In the genomic region with DNA sequence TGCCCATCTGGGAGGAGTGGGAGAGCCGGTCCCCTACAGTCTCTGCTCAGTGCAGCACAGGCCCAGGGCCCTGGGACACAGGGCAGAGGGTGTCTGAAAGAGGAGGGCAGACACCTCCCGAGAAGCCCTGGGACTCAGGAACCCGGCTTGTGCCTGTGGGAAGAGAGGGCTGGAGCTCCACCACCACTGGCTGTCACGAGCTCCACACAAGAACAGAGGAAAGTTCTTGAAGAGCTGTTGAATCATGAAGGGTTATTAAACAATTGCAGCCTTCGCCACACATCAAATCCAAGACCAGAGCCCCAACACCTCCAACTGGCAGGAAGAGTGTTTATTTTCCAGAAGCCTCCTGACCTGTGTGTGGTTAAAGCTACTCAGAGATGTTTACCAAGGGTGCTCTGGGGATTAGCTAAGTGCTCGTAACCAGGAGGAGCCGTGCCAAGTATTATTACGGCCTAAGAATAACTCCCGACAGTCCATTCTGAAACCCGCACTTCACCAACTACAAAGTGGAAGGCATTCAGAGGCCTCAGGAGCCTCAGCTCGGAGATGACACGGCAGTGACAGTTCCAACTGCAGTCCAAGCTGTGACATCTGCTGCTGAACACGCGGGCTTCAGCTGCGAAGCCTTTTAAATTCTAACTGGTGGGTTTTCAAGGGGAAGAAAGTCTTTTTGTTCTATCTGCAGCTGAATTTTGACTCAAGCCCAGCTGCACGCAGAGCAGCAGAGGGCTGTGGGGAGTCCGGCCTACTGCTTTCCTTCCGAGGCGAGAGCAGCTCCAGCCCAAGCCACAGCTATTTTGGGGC, we compare ENCODE assay signal across 8 cellular contexts.
DNase-seq lines count a peak whose midpoint lies in the region; FAIRE-seq and TF ChIP-seq lines count a peak whose summit lies in the region.

No MANE protein-coding gene starts in this region.

- H3K4me3 Mint-ChIP-seq in CD4-positive, alpha-beta memory T cell: no peak overlapping the region

- peak overlapping the region; percentile 96 for H3K27ac ChIP-seq in OCI-LY1 (ENCODE audit: low read depth, low read length, poor library complexity, severe bottlenecking)
- no peak overlapping the region for H3K27ac ChIP-seq in CD4-positive, alpha-beta memory T cell (ENCODE audit: low read depth, low read length)

- peak; percentile 31 for FAIRE-seq in frontal cortex (lab: Jason Lieb, UNC)
- FAIRE-seq in GM19239 (lab: Jason Lieb, UNC): no peak

- no peaks in the 10 kb centered on the region for H3K9me2 ChIP-seq in OCI-LY1 (ENCODE audit: low read depth, low read length)

- no peaks in the 10 kb centered on the region for H4K20me1 ChIP-seq in OCI-LY1 (ENCODE audit: insufficient read depth, low read length)

- no peaks in the 10 kb centered on the region for H3K79me2 ChIP-seq in OCI-LY1 (ENCODE audit: insufficient read depth, low read length)

- no peaks in the 10 kb centered on the region for H3K9me3 ChIP-seq in OCI-LY1 (ENCODE audit: low read length)
- H3K9me3 ChIP-seq in CD4-positive, alpha-beta memory T cell (ENCODE audit: control insufficient read depth in 1 of 2, low read length in 2 of 2): no peaks in the 10 kb centered on the region

- peak overlapping the region; percentile 2 for H3K4me3 ChIP-seq in OCI-LY1 (ENCODE audit: low read depth, low read length, poor library complexity, severe bottlenecking)
- no peak overlapping the region for H3K4me3 ChIP-seq in retinal pigment epithelial cell (ENCODE audit: low read length)
- no peak overlapping the region for H3K4me3 ChIP-seq in CD4-positive, alpha-beta memory T cell (ENCODE audit: low read length in 2 of 2)

- H2AFZ ChIP-seq in OCI-LY1 (ENCODE audit: low read length): no peak overlapping the region

- peaks cover 0 to 2% (median 0%) of the 10 kb centered on the region in 8 donors for H3K9me3 Mint-ChIP-seq in CD4-positive, alpha-beta memory T cell

- H3F3A ChIP-seq in OCI-LY1 (ENCODE audit: insufficient read depth, low read length): peaks cover 5% of the 10 kb centered on the region; the same call in 1 of the 2 replicates

- H3K4me1 ChIP-seq in OCI-LY1 (ENCODE audit: insufficient read depth, low read length, severe bottlenecking): peaks cover 36% of the 10 kb centered on the region
- no peaks in the 10 kb centered on the region for H3K4me1 ChIP-seq in CD4-positive, alpha-beta memory T cell (ENCODE audit: insufficient read depth, low read length)

- 0 out of 2 replicates have a peak, but pooled peaks cover 7% of the 10 kb centered on the region for H3K36me3 ChIP-seq in OCI-LY1 (ENCODE audit: insufficient read depth, low read length)
- H3K36me3 ChIP-seq in CD4-positive, alpha-beta memory T cell (ENCODE audit: insufficient read depth, low read length): no peaks in the 10 kb centered on the region

- intact Hi-C loops in CD4-positive, alpha-beta memory T cell (cut with micrococcal nuclease): no loop called here

- DNase-seq in HEK293T (ENCODE audit: extremely low spot score) (peak; percentile 20), frontal cortex (ENCODE audit: low spot score in 2 of 2) (peak; percentile 67 to 78), retinal pigment epithelial cell (ENCODE audit: low read depth) (peak; percentile 98), GM19239 (ENCODE audit: insufficient read length, low spot score) (no peak), dedifferentiated amniotic fluid mesenchymal stem cell (ENCODE audit: extremely low spot score) (no peak)
- no peak for DNase-seq in CD4-positive, alpha-beta memory T cell
- DNase-seq in stimulated activated CD4-positive, alpha-beta T cell treated with anti-CD3 and anti-CD28 coated beads, Interleukin-4, amount 100 ng/mL, for 4 hours: no peak

- TF ChIP-seq CTCF in OCI-LY1 (IDR thresholded peaks at IDR 0.05; ENCODE audit: low read length) (no peak), retinal pigment epithelial cell (conservative IDR thresholded peaks at IDR 0.05; ENCODE audit: low read depth, low read length) (no peak)

- peak overlapping the region; percentile 57 for H3K9ac ChIP-seq in OCI-LY1 (ENCODE audit: low read length)

- no peak overlapping the region for H3K27ac Mint-ChIP-seq in CD4-positive, alpha-beta memory T cell

- no peaks in the 10 kb centered on the region for H3K27me3 ChIP-seq in OCI-LY1 (ENCODE audit: insufficient read depth, low read length)
- no peaks in the 10 kb centered on the region for H3K27me3 ChIP-seq in CD4-positive, alpha-beta memory T cell (ENCODE audit: insufficient read depth, low read length)

- H3K4me2 ChIP-seq in OCI-LY1 (ENCODE audit: low read length): peak overlapping the region; percentile 45

- POLR2A ChIA-PET in HEK293T (lab: Yijun Ruan, JAX): no interaction called here
- POLR2A ChIA-PET in CD4-positive, alpha-beta memory T cell (lab: Charles Lee; ENCODE audit: partially characterized antibody): no interaction called here

- peaks cover 0 to 4% (median 2%) of the 10 kb centered on the region in 4 donors for H3K4me1 Mint-ChIP-seq in CD4-positive, alpha-beta memory T cell

- H3K36me3 Mint-ChIP-seq in CD4-positive, alpha-beta memory T cell: peaks cover 0 to 6% of the 10 kb centered on the region in 2 donors

- H3K27me3 Mint-ChIP-seq in CD4-positive, alpha-beta memory T cell: no peaks in the 10 kb centered on the region

- CTCF ChIA-PET in HEK293T (lab: Yijun Ruan, JAX): interaction anchor here (0.7 to 1.2 kb wide), 2 partner anchors 10 to 12 kb away, joined by 3 read pairs; no protein-coding TSS in a partner anchor
- CTCF ChIA-PET in CD4-positive, alpha-beta memory T cell (lab: Charles Lee; ENCODE audit: partially characterized antibody): no interaction called here

TF ChIP-seq in HEK293T, 16 proteins besides CTCF, POLR2A, EP300 and RAD21:
- TF ChIP-seq SUZ12 (IDR thresholded peaks at IDR 0.05) (no peak), SP1 (IDR thresholded peaks at IDR 0.05) (no peak), ZNF384 (IDR thresholded peaks at IDR 0.05) (no peak), NFRKB (IDR thresholded peaks at IDR 0.05) (no peak), LEF1 (IDR thresholded peaks at IDR 0.05; ENCODE audit: borderline replicate concordance) (no peak), FOXK2 (IDR thresholded peaks at IDR 0.05) (no peak), CTBP1 (IDR thresholded peaks at IDR 0.05; ENCODE audit: borderline replicate concordance) (no peak), FOXA1 (IDR thresholded peaks at IDR 0.05) (no peak), HDGF (IDR thresholded peaks at IDR 0.05; ENCODE audit: borderline replicate concordance) (no peak), L3MBTL2 (conservative IDR thresholded peaks at IDR 0.05) (no peak), BHLHE40 (IDR thresholded peaks at IDR 0.05; ENCODE audit: borderline replicate concordance) (no peak), FOXM1 (IDR thresholded peaks at IDR 0.05; ENCODE audit: borderline replicate concordance) (no peak), ARNT (IDR thresholded peaks at IDR 0.05) (no peak), TARDBP (IDR thresholded peaks at IDR 0.05) (no peak), ELF4 (IDR thresholded peaks at IDR 0.05) (no peak)
- TF ChIP-seq, protein P1, sequence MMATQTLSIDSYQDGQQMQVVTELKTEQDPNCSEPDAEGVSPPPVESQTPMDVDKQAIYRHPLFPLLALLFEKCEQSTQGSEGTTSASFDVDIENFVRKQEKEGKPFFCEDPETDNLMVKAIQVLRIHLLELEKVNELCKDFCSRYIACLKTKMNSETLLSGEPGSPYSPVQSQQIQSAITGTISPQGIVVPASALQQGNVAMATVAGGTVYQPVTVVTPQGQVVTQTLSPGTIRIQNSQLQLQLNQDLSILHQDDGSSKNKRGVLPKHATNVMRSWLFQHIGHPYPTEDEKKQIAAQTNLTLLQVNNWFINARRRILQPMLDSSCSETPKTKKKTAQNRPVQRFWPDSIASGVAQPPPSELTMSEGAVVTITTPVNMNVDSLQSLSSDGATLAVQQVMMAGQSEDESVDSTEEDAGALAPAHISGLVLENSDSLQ (IDR thresholded peaks at IDR 0.05): no peak
TF ChIP-seq in HEK293T: peak in this region for 0.

Comparison
In these comparisons a context has a peak if more than half of its experiments do, and no peak if none do; other contexts are left out.
1. DNase-seq: peak in HEK293T (single experiment), frontal cortex (2 of 2) and retinal pigment epithelial cell (single experiment); none in CD4-positive, alpha-beta memory T cell (0 of 5), stimulated activated CD4-positive, alpha-beta T cell treated with anti-CD3 and anti-CD28 coated beads, Interleukin-4, amount 100 ng/mL, for 4 hours (0 of 2), GM19239 (single experiment) and dedifferentiated amniotic fluid mesenchymal stem cell (single experiment).